Comparison of ENCODE assay signal across 1 cellular context in genomic region chr17:9324864-9325263, GRCh38.
TF ChIP-seq lines count a peak whose summit lies in the region.

No MANE protein-coding gene starts in this region.

TF ChIP-seq in HepG2, 621 proteins besides CTCF, POLR2A, EP300 and RAD21 (continued from another document and continues in another):
- TF ChIP-seq, protein P1, sequence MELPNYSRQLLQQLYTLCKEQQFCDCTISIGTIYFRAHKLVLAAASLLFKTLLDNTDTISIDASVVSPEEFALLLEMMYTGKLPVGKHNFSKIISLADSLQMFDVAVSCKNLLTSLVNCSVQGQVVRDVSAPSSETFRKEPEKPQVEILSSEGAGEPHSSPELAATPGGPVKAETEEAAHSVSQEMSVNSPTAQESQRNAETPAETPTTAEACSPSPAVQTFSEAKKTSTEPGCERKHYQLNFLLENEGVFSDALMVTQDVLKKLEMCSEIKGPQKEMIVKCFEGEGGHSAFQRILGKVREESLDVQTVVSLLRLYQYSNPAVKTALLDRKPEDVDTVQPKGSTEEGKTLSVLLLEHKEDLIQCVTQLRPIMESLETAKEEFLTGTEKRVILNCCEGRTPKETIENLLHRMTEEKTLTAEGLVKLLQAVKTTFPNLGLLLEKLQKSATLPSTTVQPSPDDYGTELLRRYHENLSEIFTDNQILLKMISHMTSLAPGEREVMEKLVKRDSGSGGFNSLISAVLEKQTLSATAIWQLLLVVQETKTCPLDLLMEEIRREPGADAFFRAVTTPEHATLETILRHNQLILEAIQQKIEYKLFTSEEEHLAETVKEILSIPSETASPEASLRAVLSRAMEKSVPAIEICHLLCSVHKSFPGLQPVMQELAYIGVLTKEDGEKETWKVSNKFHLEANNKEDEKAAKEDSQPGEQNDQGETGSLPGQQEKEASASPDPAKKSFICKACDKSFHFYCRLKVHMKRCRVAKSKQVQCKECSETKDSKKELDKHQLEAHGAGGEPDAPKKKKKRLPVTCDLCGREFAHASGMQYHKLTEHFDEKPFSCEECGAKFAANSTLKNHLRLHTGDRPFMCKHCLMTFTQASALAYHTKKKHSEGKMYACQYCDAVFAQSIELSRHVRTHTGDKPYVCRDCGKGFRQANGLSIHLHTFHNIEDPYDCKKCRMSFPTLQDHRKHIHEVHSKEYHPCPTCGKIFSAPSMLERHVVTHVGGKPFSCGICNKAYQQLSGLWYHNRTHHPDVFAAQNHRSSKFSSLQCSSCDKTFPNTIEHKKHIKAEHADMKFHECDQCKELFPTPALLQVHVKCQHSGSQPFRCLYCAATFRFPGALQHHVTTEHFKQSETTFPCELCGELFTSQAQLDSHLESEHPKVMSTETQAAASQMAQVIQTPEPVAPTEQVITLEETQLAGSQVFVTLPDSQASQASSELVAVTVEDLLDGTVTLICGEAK (IDR thresholded peaks at IDR 0.05) = no peak
- TF ChIP-seq, protein P1 (CRISPR knock-in tag; IDR thresholded peaks at IDR 0.05) = no peak
- TF ChIP-seq YEATS2 (CRISPR knock-in tag; IDR thresholded peaks at IDR 0.05; ENCODE audit: borderline replicate concordance) = no peak
- no peak for TF ChIP-seq E2F1 (CRISPR knock-in tag; IDR thresholded peaks at IDR 0.05)
- TF ChIP-seq SMAD1 (CRISPR knock-in tag; IDR thresholded peaks at IDR 0.05; ENCODE audit: borderline replicate concordance, low read depth) = no peak
- TF ChIP-seq ZNF430 (CRISPR knock-in tag; IDR thresholded peaks at IDR 0.05) = no peak
- TF ChIP-seq FOXA1 (IDR thresholded peaks at IDR 0.05) = no peak
- TF ChIP-seq FOXA1 (CRISPR knock-in tag; IDR thresholded peaks at IDR 0.05) = peak; percentile 90
- no peak for TF ChIP-seq ZSCAN21 (CRISPR knock-in tag; IDR thresholded peaks at IDR 0.05; ENCODE audit: borderline replicate concordance)
- no peak for TF ChIP-seq ZNF382 (CRISPR knock-in tag; IDR thresholded peaks at IDR 0.05; ENCODE audit: borderline replicate concordance)
- TF ChIP-seq SNAI1 (CRISPR knock-in tag; IDR thresholded peaks at IDR 0.05; ENCODE audit: borderline replicate concordance) = no peak
- TF ChIP-seq, protein P2, sequence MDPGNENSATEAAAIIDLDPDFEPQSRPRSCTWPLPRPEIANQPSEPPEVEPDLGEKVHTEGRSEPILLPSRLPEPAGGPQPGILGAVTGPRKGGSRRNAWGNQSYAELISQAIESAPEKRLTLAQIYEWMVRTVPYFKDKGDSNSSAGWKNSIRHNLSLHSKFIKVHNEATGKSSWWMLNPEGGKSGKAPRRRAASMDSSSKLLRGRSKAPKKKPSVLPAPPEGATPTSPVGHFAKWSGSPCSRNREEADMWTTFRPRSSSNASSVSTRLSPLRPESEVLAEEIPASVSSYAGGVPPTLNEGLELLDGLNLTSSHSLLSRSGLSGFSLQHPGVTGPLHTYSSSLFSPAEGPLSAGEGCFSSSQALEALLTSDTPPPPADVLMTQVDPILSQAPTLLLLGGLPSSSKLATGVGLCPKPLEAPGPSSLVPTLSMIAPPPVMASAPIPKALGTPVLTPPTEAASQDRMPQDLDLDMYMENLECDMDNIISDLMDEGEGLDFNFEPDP (CRISPR knock-in tag; conservative IDR thresholded peaks at IDR 0.05) = no peak
- no peak for TF ChIP-seq SMARCC2 (IDR thresholded peaks at IDR 0.05)
- TF ChIP-seq, protein P3, sequence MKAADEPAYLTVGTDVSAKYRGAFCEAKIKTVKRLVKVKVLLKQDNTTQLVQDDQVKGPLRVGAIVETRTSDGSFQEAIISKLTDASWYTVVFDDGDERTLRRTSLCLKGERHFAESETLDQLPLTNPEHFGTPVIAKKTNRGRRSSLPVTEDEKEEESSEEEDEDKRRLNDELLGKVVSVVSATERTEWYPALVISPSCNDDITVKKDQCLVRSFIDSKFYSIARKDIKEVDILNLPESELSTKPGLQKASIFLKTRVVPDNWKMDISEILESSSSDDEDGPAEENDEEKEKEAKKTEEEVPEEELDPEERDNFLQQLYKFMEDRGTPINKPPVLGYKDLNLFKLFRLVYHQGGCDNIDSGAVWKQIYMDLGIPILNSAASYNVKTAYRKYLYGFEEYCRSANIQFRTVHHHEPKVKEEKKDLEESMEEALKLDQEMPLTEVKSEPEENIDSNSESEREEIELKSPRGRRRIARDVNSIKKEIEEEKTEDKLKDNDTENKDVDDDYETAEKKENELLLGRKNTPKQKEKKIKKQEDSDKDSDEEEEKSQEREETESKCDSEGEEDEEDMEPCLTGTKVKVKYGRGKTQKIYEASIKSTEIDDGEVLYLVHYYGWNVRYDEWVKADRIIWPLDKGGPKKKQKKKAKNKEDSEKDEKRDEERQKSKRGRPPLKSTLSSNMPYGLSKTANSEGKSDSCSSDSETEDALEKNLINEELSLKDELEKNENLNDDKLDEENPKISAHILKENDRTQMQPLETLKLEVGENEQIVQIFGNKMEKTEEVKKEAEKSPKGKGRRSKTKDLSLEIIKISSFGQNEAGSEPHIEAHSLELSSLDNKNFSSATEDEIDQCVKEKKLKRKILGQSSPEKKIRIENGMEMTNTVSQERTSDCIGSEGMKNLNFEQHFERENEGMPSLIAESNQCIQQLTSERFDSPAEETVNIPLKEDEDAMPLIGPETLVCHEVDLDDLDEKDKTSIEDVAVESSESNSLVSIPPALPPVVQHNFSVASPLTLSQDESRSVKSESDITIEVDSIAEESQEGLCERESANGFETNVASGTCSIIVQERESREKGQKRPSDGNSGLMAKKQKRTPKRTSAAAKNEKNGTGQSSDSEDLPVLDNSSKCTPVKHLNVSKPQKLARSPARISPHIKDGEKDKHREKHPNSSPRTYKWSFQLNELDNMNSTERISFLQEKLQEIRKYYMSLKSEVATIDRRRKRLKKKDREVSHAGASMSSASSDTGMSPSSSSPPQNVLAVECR (CRISPR knock-in tag; IDR thresholded peaks at IDR 0.05; ENCODE audit: borderline replicate concordance) = no peak
- TF ChIP-seq HES4 (CRISPR knock-in tag; IDR thresholded peaks at IDR 0.05; ENCODE audit: borderline replicate concordance) = no peak
- peak; percentile 62 for TF ChIP-seq SMC3 (IDR thresholded peaks at IDR 0.05; ENCODE audit: low read length)
- no peak for TF ChIP-seq ZNF7 (CRISPR knock-in tag; IDR thresholded peaks at IDR 0.05)
- TF ChIP-seq ZFAT (CRISPR knock-in tag; conservative IDR thresholded peaks at IDR 0.05) = no peak
- no peak for TF ChIP-seq ZFX (CRISPR knock-in tag; IDR thresholded peaks at IDR 0.05; ENCODE audit: low read depth)
- TF ChIP-seq, protein P4, sequence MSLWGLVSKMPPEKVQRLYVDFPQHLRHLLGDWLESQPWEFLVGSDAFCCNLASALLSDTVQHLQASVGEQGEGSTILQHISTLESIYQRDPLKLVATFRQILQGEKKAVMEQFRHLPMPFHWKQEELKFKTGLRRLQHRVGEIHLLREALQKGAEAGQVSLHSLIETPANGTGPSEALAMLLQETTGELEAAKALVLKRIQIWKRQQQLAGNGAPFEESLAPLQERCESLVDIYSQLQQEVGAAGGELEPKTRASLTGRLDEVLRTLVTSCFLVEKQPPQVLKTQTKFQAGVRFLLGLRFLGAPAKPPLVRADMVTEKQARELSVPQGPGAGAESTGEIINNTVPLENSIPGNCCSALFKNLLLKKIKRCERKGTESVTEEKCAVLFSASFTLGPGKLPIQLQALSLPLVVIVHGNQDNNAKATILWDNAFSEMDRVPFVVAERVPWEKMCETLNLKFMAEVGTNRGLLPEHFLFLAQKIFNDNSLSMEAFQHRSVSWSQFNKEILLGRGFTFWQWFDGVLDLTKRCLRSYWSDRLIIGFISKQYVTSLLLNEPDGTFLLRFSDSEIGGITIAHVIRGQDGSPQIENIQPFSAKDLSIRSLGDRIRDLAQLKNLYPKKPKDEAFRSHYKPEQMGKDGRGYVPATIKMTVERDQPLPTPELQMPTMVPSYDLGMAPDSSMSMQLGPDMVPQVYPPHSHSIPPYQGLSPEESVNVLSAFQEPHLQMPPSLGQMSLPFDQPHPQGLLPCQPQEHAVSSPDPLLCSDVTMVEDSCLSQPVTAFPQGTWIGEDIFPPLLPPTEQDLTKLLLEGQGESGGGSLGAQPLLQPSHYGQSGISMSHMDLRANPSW (CRISPR knock-in tag; IDR thresholded peaks at IDR 0.05; ENCODE audit: borderline replicate concordance) = no peak
- no peak for TF ChIP-seq ZFYVE20 (CRISPR knock-in tag; IDR thresholded peaks at IDR 0.05; ENCODE audit: borderline replicate concordance, low read depth)
- TF ChIP-seq, protein P5, sequence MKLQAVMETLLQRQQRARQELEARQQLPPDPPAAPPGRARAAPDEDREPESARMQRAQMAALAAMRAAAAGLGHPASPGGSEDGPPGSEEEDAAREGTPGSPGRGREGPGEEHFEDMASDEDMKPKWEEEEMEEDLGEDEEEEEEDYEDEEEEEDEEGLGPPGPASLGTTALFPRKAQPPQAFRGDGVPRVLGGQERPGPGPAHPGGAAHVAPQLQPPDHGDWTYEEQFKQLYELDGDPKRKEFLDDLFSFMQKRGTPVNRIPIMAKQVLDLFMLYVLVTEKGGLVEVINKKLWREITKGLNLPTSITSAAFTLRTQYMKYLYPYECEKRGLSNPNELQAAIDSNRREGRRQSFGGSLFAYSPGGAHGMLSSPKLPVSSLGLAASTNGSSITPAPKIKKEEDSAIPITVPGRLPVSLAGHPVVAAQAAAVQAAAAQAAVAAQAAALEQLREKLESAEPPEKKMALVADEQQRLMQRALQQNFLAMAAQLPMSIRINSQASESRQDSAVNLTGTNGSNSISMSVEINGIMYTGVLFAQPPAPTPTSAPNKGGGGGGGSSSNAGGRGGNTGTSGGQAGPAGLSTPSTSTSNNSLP (IDR thresholded peaks at IDR 0.05; ENCODE audit: low read depth, low read length) = peak; percentile 38; the same call in 1 of the 2 replicates
- no peak for TF ChIP-seq RORA (CRISPR knock-in tag; IDR thresholded peaks at IDR 0.05)
- TF ChIP-seq TBX2 (CRISPR knock-in tag; IDR thresholded peaks at IDR 0.05; ENCODE audit: borderline replicate concordance) = no peak
- no peak for TF ChIP-seq SOX13 (IDR thresholded peaks at IDR 0.05)
- peak in 1 of 2 experiments; percentile 40; a peak in 1 of 4 replicates for TF ChIP-seq SOX13 (CRISPR knock-in tag; conservative IDR thresholded peaks at IDR 0.05 in 1 of 2, IDR thresholded peaks at IDR 0.05 in 1 of 2)
- no peak for TF ChIP-seq ZNF253 (CRISPR knock-in tag; IDR thresholded peaks at IDR 0.05; ENCODE audit: borderline replicate concordance)
- TF ChIP-seq ZNF567 (CRISPR knock-in tag; IDR thresholded peaks at IDR 0.05; ENCODE audit: borderline replicate concordance) = no peak
- TF ChIP-seq IRX3 (CRISPR knock-in tag; IDR thresholded peaks at IDR 0.05; ENCODE audit: borderline replicate concordance, low read depth) = no peak
- TF ChIP-seq CENPX (CRISPR knock-in tag; IDR thresholded peaks at IDR 0.05) = no peak
- TF ChIP-seq ZFP62 (CRISPR knock-in tag; IDR thresholded peaks at IDR 0.05) = no peak
- TF ChIP-seq, protein P6, sequence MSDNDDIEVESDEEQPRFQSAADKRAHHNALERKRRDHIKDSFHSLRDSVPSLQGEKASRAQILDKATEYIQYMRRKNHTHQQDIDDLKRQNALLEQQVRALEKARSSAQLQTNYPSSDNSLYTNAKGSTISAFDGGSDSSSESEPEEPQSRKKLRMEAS (IDR thresholded peaks at IDR 0.05) = no peak
- no peak for TF ChIP-seq ZC3H4 (CRISPR knock-in tag; IDR thresholded peaks at IDR 0.05; ENCODE audit: borderline replicate concordance)
- TF ChIP-seq HIVEP1 (CRISPR knock-in tag; IDR thresholded peaks at IDR 0.05) = no peak
- TF ChIP-seq ZNF580 (CRISPR knock-in tag; IDR thresholded peaks at IDR 0.05; ENCODE audit: borderline replicate concordance, low read depth) = no peak
- peak; percentile 89 for TF ChIP-seq CEBPB (IDR thresholded peaks at IDR 0.05; ENCODE audit: borderline replicate concordance, low read depth, low read length)
- no peak for TF ChIP-seq SOX6 (IDR thresholded peaks at IDR 0.05)
- peak; percentile 36; the same call in 1 of the 2 replicates for TF ChIP-seq SOX6 (CRISPR knock-in tag; IDR thresholded peaks at IDR 0.05)
- TF ChIP-seq POGK (CRISPR knock-in tag; conservative IDR thresholded peaks at IDR 0.05) = no peak
